In genomic region chr7:2508327-2509231, GRCh38 we compare ENCODE assay signal across 8 cellular contexts. TPM values are rescaled to one million over a fixed set of nuclear protein-coding genes. Genes with fewer than 3 reads are reported as not detected.
DNase-seq lines count a peak whose midpoint lies in the region; ATAC-seq and TF ChIP-seq lines count a peak whose summit lies in the region.

No MANE protein-coding gene starts in this region.

- H3K36me3 ChIP-seq in ascending aorta, result no peaks in the 10 kb centered on the region

- intact Hi-C loops in ascending aorta (cut with DNase I), result no loop called here

- H3K27ac ChIP-seq in ascending aorta, result no peak overlapping the region

- H3K9me3 ChIP-seq in ascending aorta, result no peaks in the 10 kb centered on the region

- DNase-seq in AG08395 (ENCODE audit: low spot score), result peak; percentile 84
- DNase-seq in NCI-H2227 (lab: John Stamatoyannopoulos, UW; ENCODE audit: unreplicated experiment), result peak; percentile 53
- DNase-seq in activated CD8-positive, alpha-beta memory T cell treated with anti-CD3 and anti-CD28 coated beads, Interleukin-2, amount 50 U/mL, for 4 hours, result peak; percentile 68
- peak; percentile 67 for DNase-seq in fibroblast of gingiva (ENCODE audit: low read depth)
- DNase-seq in stimulated activated CD4-positive, alpha-beta T cell treated with anti-CD3 and anti-CD28 coated beads, Interleukin-12 subunit alpha, Interleukin-12 subunit beta, amount 100 ng/mL, for 48 hours (ENCODE audit: low read depth in 2 of 3, low spot score in 1 of 3), result peak in 2 of 3 donors; percentile 50 to 56
- no peak for DNase-seq in ascending aorta (ENCODE audit: low spot score in 2 of 2)

- no peaks in the 10 kb centered on the region for H3K27me3 ChIP-seq in ascending aorta

- ATAC-seq in GM19468 (IDR thresholded peaks at IDR 0.05; ENCODE audit: extremely low read depth, unreplicated experiment) (peak; percentile 32), HG03095 (IDR thresholded peaks at IDR 0.05; ENCODE audit: unreplicated experiment) (no peak)

- no peak overlapping the region for H3K4me3 ChIP-seq in ascending aorta

- TF ChIP-seq CTCF in ascending aorta (IDR thresholded peaks at IDR 0.05), result no peak

- H3K4me1 ChIP-seq in ascending aorta, result peaks cover 0 to 4% of the 10 kb centered on the region in 2 donors

RNA-seq across cellular contexts. Expression of gene LFNG, which starts 11.0 kb away (rescaled TPM):
- total RNA-seq in ascending aorta, result 102 TPM

RNA-seq across cellular contexts. Expression of gene GRIFIN, which starts 32.4 kb away (rescaled TPM):
- total RNA-seq in ascending aorta, result not detected

RNA-seq across cellular contexts. Expression of gene BRAT1, which starts 46.7 kb away (rescaled TPM):
- total RNA-seq in ascending aorta, result 84.0 TPM

RNA-seq across cellular contexts. Expression of gene IQCE, which starts 50.2 kb away (rescaled TPM):
- 11.4 TPM for total RNA-seq in ascending aorta

Comparison
In these comparisons a context has a peak if more than half of its experiments do, and no peak if none do; other contexts are left out.
1. DNase-seq: peak in AG08395 (single experiment), NCI-H2227 (single experiment), activated CD8-positive, alpha-beta memory T cell treated with anti-CD3 and anti-CD28 coated beads, Interleukin-2, amount 50 U/mL, for 4 hours (single experiment), fibroblast of gingiva (single experiment) and stimulated activated CD4-positive, alpha-beta T cell treated with anti-CD3 and anti-CD28 coated beads, Interleukin-12 subunit alpha, Interleukin-12 subunit beta, amount 100 ng/mL, for 48 hours (2 of 3); none in ascending aorta (0 of 2).